ENCODE assay signal across 13 cellular contexts in the genomic region with DNA sequence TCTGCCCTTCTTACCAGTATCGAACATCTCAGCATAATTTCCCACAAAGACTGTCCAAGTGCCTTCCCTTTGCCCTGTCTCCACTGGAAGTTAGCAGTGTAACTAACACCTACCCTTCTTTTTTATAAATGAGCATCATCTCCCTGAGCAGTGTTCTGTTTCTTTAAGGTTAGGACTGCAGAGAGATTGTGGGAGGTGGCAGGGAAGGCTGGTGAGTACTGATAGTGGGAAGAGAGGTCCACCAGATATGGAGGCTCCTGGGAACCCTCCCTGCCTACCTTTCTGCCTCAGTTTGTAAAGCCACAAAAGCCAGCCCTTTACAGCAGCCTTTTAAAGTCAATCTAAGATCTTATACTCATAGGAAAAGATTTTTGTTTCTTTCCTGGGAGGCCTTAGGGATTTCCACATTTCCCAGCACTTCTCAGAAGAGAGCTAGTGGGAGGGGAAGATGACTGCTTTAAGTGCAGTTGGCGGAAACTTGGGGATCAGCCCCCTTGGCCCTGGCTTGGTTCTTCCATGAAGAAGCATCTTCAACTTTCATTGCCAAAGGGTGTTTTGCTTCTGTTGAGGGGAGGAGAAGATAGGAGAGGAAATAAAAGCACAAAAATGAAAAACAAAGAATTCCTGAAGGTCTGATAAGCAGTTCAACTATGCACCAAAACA. TPM values are rescaled to one million over a fixed set of nuclear protein-coding genes. Genes with fewer than 3 reads are reported as not detected.
DNase-seq lines count a peak whose midpoint lies in the region; FAIRE-seq and TF ChIP-seq lines count a peak whose summit lies in the region.
"Had no signal": no experiment of that assay in that cellular context is flagged by ENCODE, and none has a peak within 500 bp of the region (broad histone marks: within the 10 kb centered on the region; RNA-seq: fewer than 3 reads in every experiment).

No MANE protein-coding gene starts in this region.

- H3K27me3 ChIP-seq in astrocyte (ENCODE audit: insufficient read depth, low read length) (no peaks in the 10 kb centered on the region), right atrium auricular region (no peaks in the 10 kb centered on the region), sigmoid colon (no peaks in the 10 kb centered on the region), PC-9 (ENCODE audit: insufficient read depth, low read depth) (no peaks in the 10 kb centered on the region)

- DNase-seq in EH (ENCODE audit: low read depth) (peak; percentile 98), astrocyte (ENCODE audit: low read depth) (peak; percentile 77), right atrium auricular region (ENCODE audit: low spot score) (no peak), sigmoid colon (peak; percentile 88), NCI-H2029 (lab: John Stamatoyannopoulos, UW) (no peak), OCI-LY7 (ENCODE audit: low spot score) (no peak), PC-9 (no peak), NCI-H82 treated with DMSO at 0.1 percent for 48 hours (lab: John Stamatoyannopoulos, UW; ENCODE audit: unreplicated experiment) (no peak)
- DNase-seq: activated CD8-positive, alpha-beta memory T cell treated with anti-CD3 and anti-CD28 coated beads for 24 hours; hippocampal formation; NCI-H2029 treated with DMSO at 0.1 percent for 48 hours; SHP77 had no signal

- POLR2A ChIA-PET in OCI-LY7 (lab: Charles Lee), result interaction anchor here (0.9 kb wide), 1 partner anchor 18 kb away, joined by 3 read pairs; no protein-coding TSS in a partner anchor
- POLR2A ChIA-PET in PC-9 (lab: Charles Lee; ENCODE audit: unreplicated experiment), result no interaction called here

- H2AFZ ChIP-seq in astrocyte (ENCODE audit: low read depth, low read length) (peak overlapping the region; percentile 6), OCI-LY7 (ENCODE audit: low read length) (no peak overlapping the region), PC-9 (no peak overlapping the region)

- H3K27ac ChIP-seq in astrocyte (ENCODE audit: low read depth, low read length), result peak overlapping the region; percentile 95
- H3K27ac ChIP-seq in right atrium auricular region, result peak overlapping the region; percentile 59 to 61
- H3K27ac ChIP-seq in sigmoid colon, result peak overlapping the region; percentile 29 to 71 (median 64)
- no peak overlapping the region for H3K27ac ChIP-seq in OCI-LY7 (ENCODE audit: low read depth, low read length, poor library complexity, severe bottlenecking)
- no peak overlapping the region for H3K27ac ChIP-seq in PC-9
- H3K27ac ChIP-seq: C4-2B had no signal

- peak overlapping the region; percentile 66 for H3K4me2 ChIP-seq in astrocyte (ENCODE audit: low read length)
- H3K4me2 ChIP-seq in OCI-LY7 (ENCODE audit: low read length), result no peak overlapping the region
- no peak overlapping the region for H3K4me2 ChIP-seq in PC-9

- peak overlapping the region; percentile 69 for H3K4me3 Mint-ChIP-seq in astrocyte (ENCODE audit: unreplicated experiment)

- no peaks in the 10 kb centered on the region for H4K20me1 ChIP-seq in astrocyte (ENCODE audit: insufficient read depth, low read length)
- H4K20me1 ChIP-seq in OCI-LY7 (ENCODE audit: insufficient read depth, low read length), result no peaks in the 10 kb centered on the region
- H4K20me1 ChIP-seq in PC-9 (ENCODE audit: insufficient read depth), result no peaks in the 10 kb centered on the region

- peak overlapping the region; percentile 80 for H3K9ac ChIP-seq in astrocyte (ENCODE audit: low read length)

- H3K4me3 ChIP-seq in astrocyte (ENCODE audit: insufficient read depth, low read depth, low read length) (peak overlapping the region; percentile 15), right atrium auricular region (no peak overlapping the region), sigmoid colon (no peak overlapping the region), OCI-LY7 (ENCODE audit: low read depth, low read length, poor library complexity, severe bottlenecking) (no peak overlapping the region), PC-9 (no peak overlapping the region)

- peaks cover 9% of the 10 kb centered on the region for H3K36me3 Mint-ChIP-seq in astrocyte (ENCODE audit: low read depth, unreplicated experiment)

- H3K4me1 ChIP-seq in astrocyte (ENCODE audit: insufficient read depth, low read length) (peaks cover 44% of the 10 kb centered on the region), right atrium auricular region (peaks cover 0 to 19% of the 10 kb centered on the region in 2 donors), sigmoid colon (peaks cover 0 to 29% (median 20%) of the 10 kb centered on the region in 4 donors), OCI-LY7 (ENCODE audit: insufficient read depth, low read length, poor library complexity, severe bottlenecking) (no peaks in the 10 kb centered on the region), PC-9 (replicated peaks; ENCODE audit: insufficient read depth) (no peaks in the 10 kb centered on the region)

- peak overlapping the region; percentile 99 for H3K27ac Mint-ChIP-seq in astrocyte (ENCODE audit: unreplicated experiment)

- H3F3A ChIP-seq in PC-9 (ENCODE audit: insufficient read depth, low read depth), result no peaks in the 10 kb centered on the region

- H3K9me3 Mint-ChIP-seq in astrocyte (ENCODE audit: unreplicated experiment), result no peaks in the 10 kb centered on the region

- TF ChIP-seq POLR2A in sigmoid colon (IDR thresholded peaks at IDR 0.05), result no peak

- no peaks in the 10 kb centered on the region for H3K27me3 Mint-ChIP-seq in astrocyte (ENCODE audit: low read depth, unreplicated experiment)

- H3K9me3 ChIP-seq in astrocyte (ENCODE audit: insufficient read depth, low read depth, low read length) (no peaks in the 10 kb centered on the region), right atrium auricular region (no peaks in the 10 kb centered on the region), sigmoid colon (no peaks in the 10 kb centered on the region), OCI-LY7 (ENCODE audit: low read length) (no peaks in the 10 kb centered on the region), PC-9 (ENCODE audit: insufficient read depth, low read depth) (no peaks in the 10 kb centered on the region)

- H3K4me1 Mint-ChIP-seq in astrocyte (ENCODE audit: low read depth, unreplicated experiment), result peaks cover 83% of the 10 kb centered on the region

- no peak for TF ChIP-seq EP300 in sigmoid colon (IDR thresholded peaks at IDR 0.05)

- no peaks in the 10 kb centered on the region for H3K36me3 ChIP-seq in astrocyte (ENCODE audit: insufficient read depth, low read length)
- H3K36me3 ChIP-seq in right atrium auricular region, result no peaks in the 10 kb centered on the region
- no peaks in the 10 kb centered on the region for H3K36me3 ChIP-seq in sigmoid colon
- H3K36me3 ChIP-seq in OCI-LY7 (ENCODE audit: insufficient read depth, low read length), result no peaks in the 10 kb centered on the region
- no peaks in the 10 kb centered on the region for H3K36me3 ChIP-seq in PC-9 (ENCODE audit: low read depth)

- CTCF ChIA-PET in OCI-LY7 (lab: Charles Lee; ENCODE audit: unreplicated experiment) (no interaction called here), PC-9 (lab: Charles Lee) (no interaction called here)

- 44 to 57% methylated on average over 2 of the region's 2 CpGs for WGBS in sigmoid colon, 2 donors

- H3K79me2 ChIP-seq in astrocyte (ENCODE audit: insufficient read depth, low read length), result no peaks in the 10 kb centered on the region
- H3K79me2 ChIP-seq in OCI-LY7 (ENCODE audit: insufficient read depth, low read depth, low read length), result no peaks in the 10 kb centered on the region
- H3K79me2 ChIP-seq in PC-9 (ENCODE audit: low read depth), result no peaks in the 10 kb centered on the region

- FAIRE-seq in astrocyte (lab: Jason Lieb, UNC), result peak; percentile 52

- BruUV-seq in OCI-LY7 (replicated peaks; lab: Mats Ljungman, UMichigan), result no TSS peak
- no TSS peak for BruUV-seq in PC-9 (replicated peaks; lab: Mats Ljungman, UMichigan)

- TF ChIP-seq CTCF in astrocyte (IDR thresholded peaks at IDR 0.05; ENCODE audit: insufficient read depth, low read depth, low read length) (no peak), right atrium auricular region (IDR thresholded peaks at IDR 0.05) (no peak), sigmoid colon (IDR thresholded peaks at IDR 0.05) (no peak), OCI-LY7 (conservative IDR thresholded peaks at IDR 0.05; ENCODE audit: low read length) (no peak), PC-9 (conservative IDR thresholded peaks at IDR 0.05) (no peak)

- H3K9me2 ChIP-seq in OCI-LY7 (ENCODE audit: insufficient read depth, low read length) (no peaks in the 10 kb centered on the region), PC-9 (ENCODE audit: insufficient read depth) (no peaks in the 10 kb centered on the region)

- intact Hi-C loops in sigmoid colon (cut with DNase I) (no loop called here), OCI-LY7 (cut with micrococcal nuclease; ENCODE audit: unreplicated experiment) (no loop called here), PC-9 (cut with micrococcal nuclease; ENCODE audit: unreplicated experiment) (no loop called here)

RNA-seq across cellular contexts. Expression of gene CALD1, which starts 36.6 kb away (rescaled TPM):
- total RNA-seq in astrocyte, result 1,834 and 1,872 TPM in 2 replicates
- 100 to 1,000 TPM; 119 to 157 TPM for total RNA-seq in right atrium auricular region
- 1,000 to 10,000 TPM; 1,069 to 2,150 (median 1,500) TPM for total RNA-seq in sigmoid colon
- 100 to 1,000 TPM in 1 of 3 donors, 10 to 100 TPM in 2; 34.7 to 125 (median 79.3) TPM for polyA plus RNA-seq in sigmoid colon
- 0.25 TPM in 1 of 2 replicates, not detected in the other for total RNA-seq in OCI-LY7 (2014; rRNA removed; shearing (Covaris generic))
- total RNA-seq in OCI-LY7 (2022), result 0.49 TPM in 1 of 2 replicates, not detected in the other
- 84.4 and 97.5 TPM in 2 replicates for total RNA-seq in PC-9 (2021)

Comparison
In these comparisons a context has a peak if more than half of its experiments do, and no peak if none do; other contexts are left out.
1. DNase-seq: peak in EH (single experiment), astrocyte (single experiment) and sigmoid colon (single experiment); none in right atrium auricular region (single experiment), NCI-H2029 (single experiment), OCI-LY7 (single experiment), PC-9 (0 of 2) and NCI-H82 treated with DMSO at 0.1 percent for 48 hours (single experiment).
2. H3K27ac ChIP-seq: peak in astrocyte (single experiment), right atrium auricular region (2 of 2) and sigmoid colon (4 of 4); none in OCI-LY7 (single experiment) and PC-9 (single experiment).
3. RNA of gene CALD1, which starts 36.6 kb away (total RNA-seq): 1,834 to 1,872 TPM in astrocyte, 1,069 to 2,150 TPM in sigmoid colon, 119 to 157 TPM in right atrium auricular region and 84.4 to 97.5 TPM in PC-9; 0.25 to 0.49 TPM in OCI-LY7; every median in the first group is over 10 times any median in the second.